8 cellular contexts compared by ENCODE assay signal in genomic region chr19:4061683-4062575, GRCh38. TPM values are rescaled to one million over a fixed set of nuclear protein-coding genes. Genes with fewer than 3 reads are reported as not detected.
A peak's percentile ranks its signal among the peaks of the same experiment; 100 is the strongest.
DNase-seq lines count a peak whose midpoint lies in the region; ATAC-seq, FAIRE-seq and TF ChIP-seq lines count a peak whose summit lies in the region.

No MANE protein-coding gene starts in this region.

- peak overlapping the region; percentile 10; the same call in 1 of the 2 replicates for H3K4me2 ChIP-seq in K562 (ENCODE audit: insufficient read depth, low read length)

- H3K27me3 ChIP-seq in K562 (ENCODE audit: control insufficient read depth in 2 of 2, insufficient read depth in 2 of 2, low read length in 2 of 2), result no peaks in the 10 kb centered on the region

- no peak for TF ChIP-seq RAD21 in K562 (CRISPR knock-in tag; conservative IDR thresholded peaks at IDR 0.05 in 1 of 2, IDR thresholded peaks at IDR 0.05 in 1 of 2)

- H3K4me3 Mint-ChIP-seq in activated T-cell treated with anti-CD3 and anti-CD28 coated beads, Interleukin-2, amount 50 U/mL, for 72 hours, result peak overlapping the region; percentile 84 to 93
- peak overlapping the region; percentile 86 for H3K4me3 Mint-ChIP-seq in memory B cell
- no peak overlapping the region for H3K4me3 Mint-ChIP-seq in activated CD4-positive, alpha-beta T cell treated with anti-CD3 and anti-CD28 coated beads for 36 hours

- no peaks in the 10 kb centered on the region for H3K27me3 Mint-ChIP-seq in activated T-cell treated with anti-CD3 and anti-CD28 coated beads, Interleukin-2, amount 50 U/mL, for 72 hours (ENCODE audit: low read depth)
- H3K27me3 Mint-ChIP-seq in memory B cell, result no peaks in the 10 kb centered on the region
- no peaks in the 10 kb centered on the region for H3K27me3 Mint-ChIP-seq in activated CD4-positive, alpha-beta T cell treated with anti-CD3 and anti-CD28 coated beads for 36 hours

- H3K9me3 ChIP-seq in K562 (replicated peaks; ENCODE audit: control insufficient read depth, insufficient read depth, low read depth, low read length), result no peaks in the 10 kb centered on the region

- peak overlapping the region; percentile 46 for H3K27ac Mint-ChIP-seq in activated T-cell treated with anti-CD3 and anti-CD28 coated beads, Interleukin-2, amount 50 U/mL, for 72 hours
- H3K27ac Mint-ChIP-seq in memory B cell, result peak overlapping the region; percentile 84
- no peak overlapping the region for H3K27ac Mint-ChIP-seq in activated naive CD4-positive, alpha-beta T cell treated with anti-CD3 and anti-CD28 coated beads, Interleukin-2, amount 50 U/mL, for 72 hours
- no peak overlapping the region for H3K27ac Mint-ChIP-seq in activated CD4-positive, alpha-beta T cell treated with anti-CD3 and anti-CD28 coated beads for 36 hours

- H3K36me3 Mint-ChIP-seq in activated T-cell treated with anti-CD3 and anti-CD28 coated beads, Interleukin-2, amount 50 U/mL, for 72 hours (ENCODE audit: insufficient read depth in 2 of 2), result peaks cover 4% of the 10 kb centered on the region in 2 donors
- H3K36me3 Mint-ChIP-seq in memory B cell, result peaks cover 5% of the 10 kb centered on the region
- H3K36me3 Mint-ChIP-seq in activated naive CD4-positive, alpha-beta T cell treated with anti-CD3 and anti-CD28 coated beads, Interleukin-2, amount 50 U/mL, for 72 hours, result no peaks in the 10 kb centered on the region
- peaks cover 15% of the 10 kb centered on the region for H3K36me3 Mint-ChIP-seq in activated CD4-positive, alpha-beta T cell treated with anti-CD3 and anti-CD28 coated beads for 36 hours (ENCODE audit: low read depth)

- H3K4me3 ChIP-seq in K562, result peak overlapping the region; percentile 3; the same call in 1 of the 2 replicates
- peak overlapping the region; percentile 26 for H3K4me3 ChIP-seq in urinary bladder (ENCODE audit: low read depth, low read length)

- POLR2A ChIA-PET in K562 (lab: Yijun Ruan, JAX), result interaction anchor here (0.6 to 0.7 kb wide), 2 partner anchors 93 to 293 kb away, joined by 3 to 4 read pairs; no protein-coding TSS in a partner anchor
- POLR2A ChIA-PET in activated CD4-positive, alpha-beta T cell treated with anti-CD3 and anti-CD28 coated beads for 36 hours (lab: Charles Lee), result interaction anchor here (0.6 kb wide), 1 partner anchor 35 kb away, joined by 6 read pairs; no protein-coding TSS in a partner anchor

- TF ChIP-seq CTCF in K562 (IDR thresholded peaks at IDR 0.05 in 2 of 3, conservative IDR thresholded peaks at IDR 0.05 in 1 of 3; ENCODE audit: insufficient read depth in 2 of 3, low read depth in 1 of 3, low read length in 3 of 3), result no peak

- no peak for FAIRE-seq in K562 (lab: Jason Lieb, UNC)

- peaks cover 86% of the 10 kb centered on the region for H3K79me2 ChIP-seq in K562 (ENCODE audit: control insufficient read depth, insufficient read depth, low read length)

- BruUV-seq in K562 (replicated peaks; lab: Mats Ljungman, UMichigan), result no TSS peak

- H3K9ac ChIP-seq in K562 (ENCODE audit: insufficient read depth in 1 of 2, low read depth in 2 of 2, low read length in 2 of 2), result peak overlapping the region; percentile 21 to 95; a peak in 2 of 4 replicates

- CTCF ChIA-PET in K562 (lab: Yijun Ruan, JAX; ENCODE audit: low intra/inter-chr PET ratio), result interaction anchor here (0.6 kb wide), 1 partner anchor 142 kb away, joined by 3 read pairs; no protein-coding TSS in a partner anchor
- CTCF ChIA-PET in activated CD4-positive, alpha-beta T cell treated with anti-CD3 and anti-CD28 coated beads for 36 hours (lab: Charles Lee), result interaction anchor here (0.6 to 1.7 kb wide), 3 partner anchors 11 to 175 kb away, joined by 3 to 4 read pairs (median 3); no protein-coding TSS in a partner anchor

- intact Hi-C loops in K562 (cut with micrococcal nuclease), result loop anchor here (10.0 kb wide), 1 partner anchor 123 kb away; the partner anchor contains the start of genes ANKRD24 and SIRT6
- intact Hi-C loops in activated CD4-positive, alpha-beta T cell treated with anti-CD3 and anti-CD28 coated beads for 36 hours (cut with DNase I, micrococcal nuclease), result loop anchor here in 1 of 2 experiments (5.0 kb wide), 1 partner anchor 55 kb away; the partner anchor contains the start of gene PIAS4

- 0 out of 2 replicates have a peak, but pooled peaks have one; percentile 24 for TF ChIP-seq POLR2A in K562 (conservative IDR thresholded peaks at IDR 0.05)

- peaks cover 62% of the 10 kb centered on the region for H4K20me1 ChIP-seq in K562 (replicated peaks; ENCODE audit: control insufficient read depth, insufficient read depth, low read length)

- H3K9me3 Mint-ChIP-seq in activated T-cell treated with anti-CD3 and anti-CD28 coated beads, Interleukin-2, amount 50 U/mL, for 72 hours, result no peaks in the 10 kb centered on the region
- H3K9me3 Mint-ChIP-seq in memory B cell, result no peaks in the 10 kb centered on the region
- H3K9me3 Mint-ChIP-seq in activated naive CD4-positive, alpha-beta T cell treated with anti-CD3 and anti-CD28 coated beads, Interleukin-2, amount 50 U/mL, for 72 hours, result no peaks in the 10 kb centered on the region
- no peaks in the 10 kb centered on the region for H3K9me3 Mint-ChIP-seq in activated CD4-positive, alpha-beta T cell treated with anti-CD3 and anti-CD28 coated beads for 36 hours (ENCODE audit: low read depth)

- H2AFZ ChIP-seq in K562 (ENCODE audit: low read depth, low read length), result no peak overlapping the region

- H3K36me3 ChIP-seq in K562 (ENCODE audit: control insufficient read depth, insufficient read depth, low read length), result peaks cover 68% of the 10 kb centered on the region; the same call in 2 of the 3 replicates
- no peaks in the 10 kb centered on the region for H3K36me3 ChIP-seq in urinary bladder (ENCODE audit: insufficient read depth)

- H3K27ac ChIP-seq in K562 (ENCODE audit: extremely low read depth, low read depth, low read length), result peak overlapping the region; percentile 24; the same call in 1 of the 3 replicates
- H3K27ac ChIP-seq in urinary bladder (ENCODE audit: low read depth), result peak overlapping the region; percentile 87

- TF ChIP-seq EP300 in K562 (IDR thresholded peaks at IDR 0.05; ENCODE audit: low read length), result no peak

- ATAC-seq in activated T-cell treated with anti-CD3 and anti-CD28 coated beads, Interleukin-2, amount 50 U/mL, for 72 hours (replicated peaks in 1 of 2), result no peak
- ATAC-seq in K562 (no peak), memory B cell (ENCODE audit: low read depth) (no peak), GM19455 (IDR thresholded peaks at IDR 0.05; ENCODE audit: unreplicated experiment) (no peak)
- no peak for ATAC-seq in activated naive CD4-positive, alpha-beta T cell treated with anti-CD3 and anti-CD28 coated beads, Interleukin-2, amount 50 U/mL, for 72 hours
- no peak for ATAC-seq in activated CD4-positive, alpha-beta T cell treated with anti-CD3 and anti-CD28 coated beads for 36 hours

- 73% methylated on average over 35 of the region's 39 CpGs for WGBS in K562 (ENCODE audit: insufficient coverage, low coverage, missing lambda C conversion rate)
- WGBS in urinary bladder, result 65% methylated on average over 39 of the region's 39 CpGs

- H3K4me1 Mint-ChIP-seq in activated T-cell treated with anti-CD3 and anti-CD28 coated beads, Interleukin-2, amount 50 U/mL, for 72 hours (ENCODE audit: low read depth), result peaks cover 26% of the 10 kb centered on the region
- H3K4me1 Mint-ChIP-seq in memory B cell, result peaks cover 19% of the 10 kb centered on the region
- H3K4me1 Mint-ChIP-seq in activated CD4-positive, alpha-beta T cell treated with anti-CD3 and anti-CD28 coated beads for 36 hours, result peaks cover 46% of the 10 kb centered on the region

- H3K4me1 ChIP-seq in K562 (replicated peaks in 1 of 2; ENCODE audit: control insufficient read depth in 2 of 2, insufficient read depth in 2 of 2, low read length in 2 of 2) (peaks cover 36 to 84% of the 10 kb centered on the region in 2 experiments; a peak in 4 of 5 replicates), urinary bladder (ENCODE audit: insufficient read depth) (peaks cover 7% of the 10 kb centered on the region)

- peaks cover 20% of the 10 kb centered on the region for H3K9me1 ChIP-seq in K562 (ENCODE audit: control insufficient read depth, insufficient read depth, low read length)

- no peak for DNase-seq in activated T-cell treated with anti-CD3 and anti-CD28 coated beads, Interleukin-2, amount 50 U/mL, for 72 hours
- DNase-seq in activated T-cell treated with anti-CD3 and anti-CD28 coated beads for 4 hours (no peak), K562 (ENCODE audit: extremely low read depth in 1 of 4, low spot score in 3 of 4) (no peak), memory B cell (ENCODE audit: low spot score in 2 of 2) (no peak)
- DNase-seq in activated naive CD4-positive, alpha-beta T cell treated with anti-CD3 and anti-CD28 coated beads, Interleukin-2, amount 50 U/mL, for 72 hours (ENCODE audit: low spot score in 2 of 2), result no peak
- DNase-seq in activated CD4-positive, alpha-beta T cell treated with anti-CD3 and anti-CD28 coated beads for 36 hours, result no peak

- in situ Hi-C loops in K562 (cut with MboI), result no loop called here

RNA-seq across cellular contexts. Expression of gene ZBTB7A, which starts 4.8 kb away (rescaled TPM):
- total RNA-seq in activated T-cell treated with anti-CD3 and anti-CD28 coated beads, Interleukin-2, amount 50 U/mL, for 72 hours, result 10 to 100 TPM; 29.9 to 39.6 TPM
- 5.4 and 20.2 TPM in 2 replicates for total RNA-seq in K562 (2011; cell fraction: chromatin; rRNA removed; ENCODE audit: low replicate concordance)
- total RNA-seq in K562 (2011; cell fraction: nucleolus; rRNA removed), result 10.5 and 12.0 TPM in 2 replicates
- total RNA-seq in K562 (2011; cell fraction: nucleoplasm; rRNA removed), result 5.3 and 7.3 TPM in 2 replicates
- total RNA-seq in K562 (2014; rRNA removed), result 10.2 and 13.8 TPM in 2 replicates
- 1.6 and 1.8 TPM in 2 replicates for total RNA-seq in K562 (2014; rRNA removed; fragmentation: Illumina TruSeq; extraction: Trizol)
- 4.6 and 4.8 TPM in 2 replicates for total RNA-seq in K562 (2015; rRNA removed; fragmentation: Illumina TruSeq; extraction: Trizol)
- 32.7 and 34.0 TPM in 2 replicates for total RNA-seq in K562 (2021)
- 2.0 and 2.4 TPM in 2 replicates for polyA plus RNA-seq in K562 (2011; rRNA removed)
- polyA plus RNA-seq in K562 (2011; cell fraction: cytosol; rRNA removed), result 2.8 and 11.2 TPM in 2 replicates
- 7.4 and 18.4 TPM in 2 replicates for polyA plus RNA-seq in K562 (2011; cell fraction: nucleus; rRNA removed)
- 8.9 and 10.8 TPM in 2 replicates for polyA plus RNA-seq in K562 (2012)
- 6.3 and 8.3 TPM in 2 replicates for polyA plus RNA-seq in K562 (2014; fragmentation: Illumina TruSeq; extraction: Trizol)
- under 1 TPM; 0.11 to 0.27 TPM for polyA plus RNA-seq in K562 (2014; fragmentation: Nextera tagmentation; extraction: Ambion mirVana)
- 10.8 and 11.6 TPM in 2 replicates for polyA plus RNA-seq in K562 (2014; rRNA removed)
- 1.3 and 1.7 TPM in 2 replicates for polyA minus RNA-seq in K562 (2011; rRNA and poly(A)+ RNA removed)
- 14.2 and 20.6 TPM in 2 replicates for polyA minus RNA-seq in K562 (2011; cell fraction: cytosol; rRNA and poly(A)+ RNA removed)
- polyA minus RNA-seq in K562 (2011; cell fraction: nucleus; rRNA and poly(A)+ RNA removed), result 5.4 and 5.8 TPM in 2 replicates
- total RNA-seq in urinary bladder, result 8.2 TPM
- polyA plus RNA-seq in urinary bladder, result 35.3 TPM
- 10 to 100 TPM; 23.4 to 26.0 TPM for total RNA-seq in activated naive CD4-positive, alpha-beta T cell treated with anti-CD3 and anti-CD28 coated beads, Interleukin-2, amount 50 U/mL, for 72 hours
- 10 to 100 TPM; 24.0 to 26.4 TPM for total RNA-seq in activated CD4-positive, alpha-beta T cell treated with anti-CD3 and anti-CD28 coated beads for 36 hours

RNA-seq across cellular contexts. Expression of gene PIAS4, which starts 54.4 kb away (rescaled TPM):
- total RNA-seq in activated T-cell treated with anti-CD3 and anti-CD28 coated beads, Interleukin-2, amount 50 U/mL, for 72 hours, result 10 to 100 TPM; 33.4 TPM
- 19.4 and 56.5 TPM in 2 replicates for total RNA-seq in K562 (2011; cell fraction: chromatin; rRNA removed; ENCODE audit: low replicate concordance)
- total RNA-seq in K562 (2011; cell fraction: nucleolus; rRNA removed), result 36.9 and 39.3 TPM in 2 replicates
- total RNA-seq in K562 (2011; cell fraction: nucleoplasm; rRNA removed), result 20.4 and 20.9 TPM in 2 replicates
- total RNA-seq in K562 (2014; rRNA removed), result 21.9 and 26.4 TPM in 2 replicates
- 5.3 and 7.3 TPM in 2 replicates for total RNA-seq in K562 (2014; rRNA removed; fragmentation: Illumina TruSeq; extraction: Trizol)
- 14.3 and 14.4 TPM in 2 replicates for total RNA-seq in K562 (2015; rRNA removed; fragmentation: Illumina TruSeq; extraction: Trizol)
- total RNA-seq in K562 (2021), result 24.9 and 34.9 TPM in 2 replicates
- 6.7 and 7.1 TPM in 2 replicates for polyA plus RNA-seq in K562 (2011; rRNA removed)
- 7.4 and 15.5 TPM in 2 replicates for polyA plus RNA-seq in K562 (2011; cell fraction: cytosol; rRNA removed)
- polyA plus RNA-seq in K562 (2011; cell fraction: nucleus; rRNA removed), result 11.2 and 22.2 TPM in 2 replicates
- polyA plus RNA-seq in K562 (2012), result 23.1 and 44.7 TPM in 2 replicates
- polyA plus RNA-seq in K562 (2014; fragmentation: Illumina TruSeq; extraction: Trizol), result 14.5 and 23.3 TPM in 2 replicates
- polyA plus RNA-seq in K562 (2014; fragmentation: Nextera tagmentation; extraction: Ambion mirVana), result under 1 TPM; 0.27 TPM
- polyA plus RNA-seq in K562 (2014; rRNA removed), result 14.8 and 19.9 TPM in 2 replicates
- polyA minus RNA-seq in K562 (2011; rRNA and poly(A)+ RNA removed), result 4.6 and 5.3 TPM in 2 replicates
- polyA minus RNA-seq in K562 (2011; cell fraction: cytosol; rRNA and poly(A)+ RNA removed), result 14.9 and 18.8 TPM in 2 replicates
- 21.3 and 22.4 TPM in 2 replicates for polyA minus RNA-seq in K562 (2011; cell fraction: nucleus; rRNA and poly(A)+ RNA removed)
- 20.2 TPM for total RNA-seq in urinary bladder
- polyA plus RNA-seq in urinary bladder, result 25.3 TPM
- total RNA-seq in activated naive CD4-positive, alpha-beta T cell treated with anti-CD3 and anti-CD28 coated beads, Interleukin-2, amount 50 U/mL, for 72 hours, result 10 to 100 TPM; 28.0 to 30.6 TPM
- 10 to 100 TPM; 23.0 to 37.3 TPM for total RNA-seq in activated CD4-positive, alpha-beta T cell treated with anti-CD3 and anti-CD28 coated beads for 36 hours

Comparison
In these comparisons a context has a peak if more than half of its experiments do, and no peak if none do; other contexts are left out.
1. H3K27ac Mint-ChIP-seq: peak in activated T-cell treated with anti-CD3 and anti-CD28 coated beads, Interleukin-2, amount 50 U/mL, for 72 hours (single experiment) and memory B cell (single experiment); none in activated naive CD4-positive, alpha-beta T cell treated with anti-CD3 and anti-CD28 coated beads, Interleukin-2, amount 50 U/mL, for 72 hours (0 of 2) and activated CD4-positive, alpha-beta T cell treated with anti-CD3 and anti-CD28 coated beads for 36 hours (single experiment).